Comparison of ENCODE assay signal across 1 cellular context in the genomic region with DNA sequence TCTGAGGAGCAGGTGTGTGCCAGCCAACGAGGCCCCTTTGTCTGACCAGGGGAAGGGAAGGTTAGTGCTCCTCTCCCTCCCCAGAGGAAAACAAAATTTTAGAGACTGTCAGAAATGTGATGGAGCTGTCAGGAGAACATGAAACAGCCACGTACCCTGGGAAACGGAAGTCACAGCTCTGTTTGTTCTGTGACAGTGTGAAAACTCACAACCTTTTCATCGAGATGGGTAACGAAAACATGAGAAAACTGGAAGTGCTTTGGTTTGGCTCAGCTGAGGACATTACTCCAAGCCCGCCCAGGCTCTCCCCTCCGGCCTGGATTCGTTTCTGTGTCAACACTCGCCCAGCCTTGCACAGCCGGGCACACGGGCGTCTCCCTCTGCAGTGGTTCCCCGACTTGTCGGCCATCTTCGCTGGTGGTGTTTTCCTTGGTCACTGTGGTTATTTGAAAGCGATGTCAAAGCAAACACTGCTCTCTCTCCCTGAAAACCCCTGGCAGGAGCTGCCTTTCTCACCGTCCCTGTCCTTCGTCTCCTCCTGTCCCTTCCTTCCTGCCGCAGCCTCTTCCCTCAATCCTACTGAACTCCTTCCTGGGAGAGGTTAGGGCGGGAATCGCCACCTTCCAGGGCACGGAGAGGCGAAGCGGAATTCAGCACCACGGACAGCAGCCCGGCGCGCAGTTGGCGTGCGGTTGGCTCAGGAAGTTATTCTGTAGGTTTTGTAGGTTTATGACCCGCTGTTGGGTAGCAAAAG.
TF ChIP-seq lines count a peak whose summit lies in the region.

No MANE protein-coding gene starts in this region.

TF ChIP-seq in HepG2, 621 proteins besides CTCF, POLR2A, EP300 and RAD21 (continued from another document):
- TF ChIP-seq, protein P1, sequence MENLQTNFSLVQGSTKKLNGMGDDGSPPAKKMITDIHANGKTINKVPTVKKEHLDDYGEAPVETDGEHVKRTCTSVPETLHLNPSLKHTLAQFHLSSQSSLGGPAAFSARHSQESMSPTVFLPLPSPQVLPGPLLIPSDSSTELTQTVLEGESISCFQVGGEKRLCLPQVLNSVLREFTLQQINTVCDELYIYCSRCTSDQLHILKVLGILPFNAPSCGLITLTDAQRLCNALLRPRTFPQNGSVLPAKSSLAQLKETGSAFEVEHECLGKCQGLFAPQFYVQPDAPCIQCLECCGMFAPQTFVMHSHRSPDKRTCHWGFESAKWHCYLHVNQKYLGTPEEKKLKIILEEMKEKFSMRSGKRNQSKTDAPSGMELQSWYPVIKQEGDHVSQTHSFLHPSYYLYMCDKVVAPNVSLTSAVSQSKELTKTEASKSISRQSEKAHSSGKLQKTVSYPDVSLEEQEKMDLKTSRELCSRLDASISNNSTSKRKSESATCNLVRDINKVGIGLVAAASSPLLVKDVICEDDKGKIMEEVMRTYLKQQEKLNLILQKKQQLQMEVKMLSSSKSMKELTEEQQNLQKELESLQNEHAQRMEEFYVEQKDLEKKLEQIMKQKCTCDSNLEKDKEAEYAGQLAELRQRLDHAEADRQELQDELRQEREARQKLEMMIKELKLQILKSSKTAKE (CRISPR knock-in tag; IDR thresholded peaks at IDR 0.05; ENCODE audit: borderline replicate concordance): no peak
- TF ChIP-seq, protein P2, sequence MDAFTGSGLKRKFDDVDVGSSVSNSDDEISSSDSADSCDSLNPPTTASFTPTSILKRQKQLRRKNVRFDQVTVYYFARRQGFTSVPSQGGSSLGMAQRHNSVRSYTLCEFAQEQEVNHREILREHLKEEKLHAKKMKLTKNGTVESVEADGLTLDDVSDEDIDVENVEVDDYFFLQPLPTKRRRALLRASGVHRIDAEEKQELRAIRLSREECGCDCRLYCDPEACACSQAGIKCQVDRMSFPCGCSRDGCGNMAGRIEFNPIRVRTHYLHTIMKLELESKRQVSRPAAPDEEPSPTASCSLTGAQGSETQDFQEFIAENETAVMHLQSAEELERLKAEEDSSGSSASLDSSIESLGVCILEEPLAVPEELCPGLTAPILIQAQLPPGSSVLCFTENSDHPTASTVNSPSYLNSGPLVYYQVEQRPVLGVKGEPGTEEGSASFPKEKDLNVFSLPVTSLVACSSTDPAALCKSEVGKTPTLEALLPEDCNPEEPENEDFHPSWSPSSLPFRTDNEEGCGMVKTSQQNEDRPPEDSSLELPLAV (CRISPR knock-in tag; conservative IDR thresholded peaks at IDR 0.05; ENCODE audit: low read depth): no peak
- TF ChIP-seq, protein P3, sequence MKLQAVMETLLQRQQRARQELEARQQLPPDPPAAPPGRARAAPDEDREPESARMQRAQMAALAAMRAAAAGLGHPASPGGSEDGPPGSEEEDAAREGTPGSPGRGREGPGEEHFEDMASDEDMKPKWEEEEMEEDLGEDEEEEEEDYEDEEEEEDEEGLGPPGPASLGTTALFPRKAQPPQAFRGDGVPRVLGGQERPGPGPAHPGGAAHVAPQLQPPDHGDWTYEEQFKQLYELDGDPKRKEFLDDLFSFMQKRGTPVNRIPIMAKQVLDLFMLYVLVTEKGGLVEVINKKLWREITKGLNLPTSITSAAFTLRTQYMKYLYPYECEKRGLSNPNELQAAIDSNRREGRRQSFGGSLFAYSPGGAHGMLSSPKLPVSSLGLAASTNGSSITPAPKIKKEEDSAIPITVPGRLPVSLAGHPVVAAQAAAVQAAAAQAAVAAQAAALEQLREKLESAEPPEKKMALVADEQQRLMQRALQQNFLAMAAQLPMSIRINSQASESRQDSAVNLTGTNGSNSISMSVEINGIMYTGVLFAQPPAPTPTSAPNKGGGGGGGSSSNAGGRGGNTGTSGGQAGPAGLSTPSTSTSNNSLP (IDR thresholded peaks at IDR 0.05; ENCODE audit: low read depth, low read length): no peak
- TF ChIP-seq SRSF4 (IDR thresholded peaks at IDR 0.05; ENCODE audit: low read depth, low read length, poor library complexity, severe bottlenecking) (no peak), TGIF2 (CRISPR knock-in tag; IDR thresholded peaks at IDR 0.05) (peak; percentile 94; the same call in 1 of the 2 replicates), ZNF749 (CRISPR knock-in tag; IDR thresholded peaks at IDR 0.05; ENCODE audit: borderline replicate concordance) (peak; percentile 79; the same call in 1 of the 2 replicates), PAWR (CRISPR knock-in tag; IDR thresholded peaks at IDR 0.05; ENCODE audit: borderline replicate concordance) (no peak), RFX3 (CRISPR knock-in tag; IDR thresholded peaks at IDR 0.05) (no peak), ZNF333 (CRISPR knock-in tag; IDR thresholded peaks at IDR 0.05; ENCODE audit: borderline replicate concordance) (no peak), SETDB1 (CRISPR knock-in tag; IDR thresholded peaks at IDR 0.05; ENCODE audit: borderline replicate concordance) (no peak), NFE2L2 (IDR thresholded peaks at IDR 0.05; ENCODE audit: low read length) (no peak), ZNF460 (CRISPR knock-in tag; IDR thresholded peaks at IDR 0.05; ENCODE audit: borderline replicate concordance) (no peak), ZSCAN25 (CRISPR knock-in tag; IDR thresholded peaks at IDR 0.05) (peak; percentile 64; the same call in 1 of the 2 replicates), HMG20A (CRISPR knock-in tag; IDR thresholded peaks at IDR 0.05; ENCODE audit: borderline replicate concordance) (peak; percentile 46; the same call in 1 of the 2 replicates), ZNF382 (CRISPR knock-in tag; IDR thresholded peaks at IDR 0.05; ENCODE audit: borderline replicate concordance) (no peak)
- TF ChIP-seq, protein P4, sequence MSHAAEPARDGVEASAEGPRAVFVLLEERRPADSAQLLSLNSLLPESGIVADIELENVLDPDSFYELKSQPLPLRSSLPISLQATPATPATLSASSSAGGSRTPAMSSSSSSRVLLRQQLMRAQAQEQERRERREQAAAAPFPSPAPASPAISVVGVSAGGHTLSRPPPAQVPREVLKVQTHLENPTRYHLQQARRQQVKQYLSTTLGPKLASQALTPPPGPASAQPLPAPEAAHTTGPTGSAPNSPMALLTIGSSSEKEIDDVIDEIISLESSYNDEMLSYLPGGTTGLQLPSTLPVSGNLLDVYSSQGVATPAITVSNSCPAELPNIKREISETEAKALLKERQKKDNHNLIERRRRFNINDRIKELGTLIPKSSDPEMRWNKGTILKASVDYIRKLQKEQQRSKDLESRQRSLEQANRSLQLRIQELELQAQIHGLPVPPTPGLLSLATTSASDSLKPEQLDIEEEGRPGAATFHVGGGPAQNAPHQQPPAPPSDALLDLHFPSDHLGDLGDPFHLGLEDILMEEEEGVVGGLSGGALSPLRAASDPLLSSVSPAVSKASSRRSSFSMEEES (CRISPR knock-in tag; IDR thresholded peaks at IDR 0.05): peak; percentile 83
- TF ChIP-seq, protein P5, sequence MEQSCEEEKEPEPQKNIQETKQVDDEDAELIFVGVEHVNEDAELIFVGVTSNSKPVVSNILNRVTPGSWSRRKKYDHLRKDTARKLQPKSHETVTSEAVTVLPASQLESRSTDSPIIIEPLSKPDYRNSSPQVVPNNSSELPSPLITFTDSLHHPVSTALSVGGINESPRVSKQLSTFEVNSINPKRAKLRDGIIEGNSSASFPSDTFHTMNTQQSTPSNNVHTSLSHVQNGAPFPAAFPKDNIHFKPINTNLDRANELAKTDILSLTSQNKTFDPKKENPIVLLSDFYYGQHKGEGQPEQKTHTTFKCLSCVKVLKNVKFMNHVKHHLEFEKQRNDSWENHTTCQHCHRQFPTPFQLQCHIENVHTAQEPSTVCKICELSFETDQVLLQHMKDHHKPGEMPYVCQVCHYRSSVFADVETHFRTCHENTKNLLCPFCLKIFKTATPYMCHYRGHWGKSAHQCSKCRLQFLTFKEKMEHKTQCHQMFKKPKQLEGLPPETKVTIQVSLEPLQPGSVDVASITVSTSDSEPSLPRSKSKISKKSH (CRISPR knock-in tag; IDR thresholded peaks at IDR 0.05; ENCODE audit: borderline replicate concordance): peak; percentile 92
